23 cellular contexts compared by ENCODE assay signal in genomic region chr6:103367212-103367611, GRCh38.
"Had no signal": no experiment of that assay in that cellular context is flagged by ENCODE, and none has a peak within 500 bp of the region (broad histone marks: within the 10 kb centered on the region; RNA-seq: fewer than 3 reads in every experiment).

No MANE protein-coding gene starts in this region.

- H3K27me3 Mint-ChIP-seq: activated B cell treated with CpG ODN at 0.5 μM for 24 hours; activated CD4-positive, alpha-beta T cell treated with anti-CD3 and anti-CD28 coated beads for 36 hours; activated naive CD8-positive, alpha-beta T cell; activated T-cell treated with anti-CD3 and anti-CD28 coated beads, Interleukin-2, amount 50 U/mL, for 24 hours; activated T-helper 17 cell treated with anti-CD3 and anti-CD28 coated beads, Interleukin-2, amount 50 U/mL, for 72 hours; effector memory CD8-positive, alpha-beta T cell; stimulated activated naive B cell treated with anti-CD40 and anti-IgM and Interleukin-4, amounts not matched to agents 10 μg/mL and 1 μg/mL and 100 μg/mL, for 72 hours had no signal

- H3K4me1 Mint-ChIP-seq: activated B cell treated with CpG ODN at 0.5 μM for 24 hours; activated CD4-positive, alpha-beta T cell treated with anti-CD3 and anti-CD28 coated beads for 36 hours; activated T-helper 17 cell treated with anti-CD3 and anti-CD28 coated beads, Interleukin-2, amount 50 U/mL, for 72 hours; neural crest cell; stimulated activated naive B cell treated with anti-CD40 and anti-IgM and Interleukin-4, amounts not matched to agents 10 μg/mL and 1 μg/mL and 100 μg/mL, for 72 hours had no signal

- H3K36me3 ChIP-seq: adrenal gland, ascending aorta, sigmoid colon, transverse colon had no signal

- H3K27me3 ChIP-seq: adrenal gland, ascending aorta, sigmoid colon, transverse colon had no signal

- ATAC-seq: activated CD4-positive, alpha-beta T cell treated with anti-CD3 and anti-CD28 coated beads for 36 hours; activated T-helper 17 cell treated with anti-CD3 and anti-CD28 coated beads, Interleukin-2, amount 50 U/mL, for 72 hours; effector memory CD8-positive, alpha-beta T cell; esophagus mucosa; stimulated activated naive B cell treated with anti-CD40 and anti-IgM and Interleukin-4, amounts not matched to agents 10 μg/mL and 1 μg/mL and 100 μg/mL, for 72 hours had no signal

- H3K27ac ChIP-seq: adrenal gland, ascending aorta, sigmoid colon, transverse colon had no signal

- H3K27ac Mint-ChIP-seq: activated B cell treated with CpG ODN at 0.5 μM for 24 hours; activated CD4-positive, alpha-beta T cell treated with anti-CD3 and anti-CD28 coated beads for 36 hours; activated naive CD8-positive, alpha-beta T cell; activated T-cell treated with anti-CD3 and anti-CD28 coated beads, Interleukin-2, amount 50 U/mL, for 24 hours; activated T-helper 17 cell treated with anti-CD3 and anti-CD28 coated beads, Interleukin-2, amount 50 U/mL, for 72 hours; effector memory CD8-positive, alpha-beta T cell; stimulated activated naive B cell treated with anti-CD40 and anti-IgM and Interleukin-4, amounts not matched to agents 10 μg/mL and 1 μg/mL and 100 μg/mL, for 72 hours had no signal

- H3K36me3 Mint-ChIP-seq: activated naive CD8-positive, alpha-beta T cell; stimulated activated naive B cell treated with anti-CD40 and anti-IgM and Interleukin-4, amounts not matched to agents 10 μg/mL and 1 μg/mL and 100 μg/mL, for 72 hours had no signal

- H3K4me3 ChIP-seq: adrenal gland, ascending aorta, sigmoid colon, transverse colon had no signal

- H3K4me1 ChIP-seq: adrenal gland, ascending aorta, sigmoid colon, transverse colon had no signal

- H3K9me3 ChIP-seq: adrenal gland, ascending aorta, sigmoid colon, transverse colon had no signal

- DNase-seq: activated B cell treated with CpG ODN at 0.5 μM for 24 hours; activated CD4-positive, alpha-beta T cell treated with anti-CD3 and anti-CD28 coated beads for 36 hours; activated CD4-positive, alpha-beta T cell treated with anti-CD3 and anti-CD28 coated beads, Interleukin-2, amount 50 U/mL, for 4 hours; activated CD8-positive, alpha-beta memory T cell treated with anti-CD3 and anti-CD28 coated beads for 24 hours; activated CD8-positive, alpha-beta memory T cell treated with anti-CD3 and anti-CD28 coated beads, Interleukin-2, amount 50 U/mL, for 4 hours; activated T-cell treated with anti-CD3 and anti-CD28 coated beads, Interleukin-2, amount 50 U/mL, for 24 hours; adrenal gland; central memory CD4-positive, alpha-beta T cell; effector memory CD8-positive, alpha-beta T cell; foreskin melanocyte; posterior cingulate gyrus; retina; sigmoid colon; stimulated activated CD4-positive, alpha-beta T cell treated with anti-CD3 and anti-CD28 coated beads, Interleukin-2, amount 100 ng/mL, for 48 hours; stimulated activated CD8-positive, alpha-beta memory T cell treated with anti-CD3 and anti-CD28 coated beads, Interleukin-4, amount 100 ng/mL, for 48 hours; stimulated activated naive B cell treated with anti-CD40 and anti-IgM and Interleukin-4, amounts not matched to agents 10 μg/mL and 1 μg/mL and 100 μg/mL, for 72 hours; T1000; transverse colon had no signal

- H3K4me3 Mint-ChIP-seq: activated B cell treated with CpG ODN at 0.5 μM for 24 hours; activated CD4-positive, alpha-beta T cell treated with anti-CD3 and anti-CD28 coated beads for 36 hours; activated naive CD8-positive, alpha-beta T cell; activated T-cell treated with anti-CD3 and anti-CD28 coated beads, Interleukin-2, amount 50 U/mL, for 24 hours; activated T-helper 17 cell treated with anti-CD3 and anti-CD28 coated beads, Interleukin-2, amount 50 U/mL, for 72 hours; effector memory CD8-positive, alpha-beta T cell; neural crest cell; stimulated activated naive B cell treated with anti-CD40 and anti-IgM and Interleukin-4, amounts not matched to agents 10 μg/mL and 1 μg/mL and 100 μg/mL, for 72 hours had no signal
